9 cellular contexts compared by ENCODE assay signal in the genomic region with DNA sequence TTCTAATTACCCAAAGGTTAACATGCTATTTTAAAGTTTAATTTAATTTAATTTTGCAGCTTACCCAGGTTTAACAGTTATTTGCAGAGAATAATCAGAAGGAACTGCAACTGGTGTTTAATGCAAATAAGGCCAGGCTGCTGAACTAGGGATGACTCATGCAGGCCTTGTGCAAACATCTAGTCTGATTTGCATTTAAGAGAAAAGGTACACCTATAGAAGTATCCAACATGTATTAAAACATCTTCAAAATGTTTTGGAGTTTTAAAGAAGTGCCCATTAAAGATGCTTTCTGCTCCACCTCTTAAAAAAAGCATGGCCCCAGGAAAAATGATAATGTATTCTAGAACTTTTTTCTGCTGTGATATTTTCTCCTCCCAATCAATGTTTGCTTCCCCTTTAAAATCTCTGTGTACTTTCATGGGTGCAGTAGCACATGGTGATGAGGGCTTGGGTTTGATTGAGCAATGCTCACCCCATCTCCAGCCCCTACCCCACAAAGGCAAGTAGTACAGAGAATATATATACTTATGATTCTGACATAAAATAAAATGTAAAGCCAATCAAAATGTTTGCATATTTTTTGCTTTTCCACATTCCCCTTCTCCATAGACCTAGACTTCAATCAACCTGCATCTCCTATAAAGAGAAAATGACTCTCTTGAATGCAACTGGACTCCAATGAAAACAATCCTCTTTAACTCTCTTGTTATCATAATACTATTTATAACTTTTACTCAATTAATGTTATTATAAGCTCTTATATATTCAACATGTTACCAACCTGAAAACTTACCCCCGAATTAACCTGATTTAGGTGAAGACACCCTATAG. TPM values are rescaled to one million over a fixed set of nuclear protein-coding genes. Genes with fewer than 3 reads are reported as not detected.
DNase-seq lines count a peak whose midpoint lies in the region; ATAC-seq, FAIRE-seq and TF ChIP-seq lines count a peak whose summit lies in the region.
"Had no signal": no experiment of that assay in that cellular context is flagged by ENCODE, and none has a peak within 500 bp of the region (broad histone marks: within the 10 kb centered on the region; RNA-seq: fewer than 3 reads in every experiment).

No MANE protein-coding gene starts in this region.

- no peak for TF ChIP-seq RAD21 in H1 (IDR thresholded peaks at IDR 0.05 in 1 of 2, conservative IDR thresholded peaks at IDR 0.05 in 1 of 2; ENCODE audit: low read depth in 2 of 2, low read length in 2 of 2)

- 0 out of 7 replicates have a peak, but pooled peaks cover 0 to 2% (median under 1%) of the 10 kb centered on the region in 4 experiments for H3K4me1 ChIP-seq in H1 (replicated peaks in 1 of 4; ENCODE audit: control insufficient read depth in 3 of 4, insufficient read depth in 4 of 4, low read length in 3 of 4)

- no peak overlapping the region for H2AK5ac ChIP-seq in H1 (ENCODE audit: low read depth, low read length)

- peak overlapping the region in 1 of 2 experiments; percentile 22; a peak in 1 of 4 replicates for H3K4me2 ChIP-seq in H1 (ENCODE audit: insufficient read depth in 1 of 2, low read depth in 2 of 2, low read length in 2 of 2)

- TF ChIP-seq CTCF in H1 (IDR thresholded peaks at IDR 0.05; ENCODE audit: control extremely low read depth in 1 of 3, insufficient read depth in 1 of 3, low read depth in 1 of 3, low read length in 3 of 3) = no peak

- H4K8ac ChIP-seq in H1 (ENCODE audit: extremely low read depth, insufficient read depth, low read length) = no peak overlapping the region

- H3K18ac ChIP-seq in H1 (ENCODE audit: extremely low read depth, low read length) = no peak overlapping the region

- DNase-seq in NCI-H2081 treated with DMSO at 0.1 percent for 48 hours (lab: John Stamatoyannopoulos, UW) = peak; percentile 10
- no peak for DNase-seq in H1 (ENCODE audit: low read depth in 1 of 2, low spot score in 2 of 2)
- peak; percentile 9 for DNase-seq in urothelium cell line (ENCODE audit: low spot score)
- DNase-seq in dedifferentiated amniotic fluid mesenchymal stem cell (ENCODE audit: extremely low spot score) = no peak
- no peak for DNase-seq in stimulated activated CD4-positive, alpha-beta T cell treated with anti-CD3 and anti-CD28 coated beads, Interleukin-15, amount 100 ng/mL, for 24 hours
- DNase-seq in islet precursor cell = no peak

- no peak overlapping the region for H3K9ac ChIP-seq in H1 (replicated peaks in 1 of 4; ENCODE audit: extremely low read depth in 1 of 4, low read depth in 3 of 4, low read length in 3 of 4)

- no peak overlapping the region for H3K4ac ChIP-seq in H1 (replicated peaks; ENCODE audit: insufficient read length, low read depth, low read length)

- H2BK12ac ChIP-seq in H1 (ENCODE audit: low read depth, low read length) = no peak overlapping the region

- no peak overlapping the region for H2AFZ ChIP-seq in H1 (ENCODE audit: low read length)

- H2BK15ac ChIP-seq in H1 (ENCODE audit: low read length) = no peak overlapping the region

- CTCF ChIA-PET in H1 (lab: Charles Lee; ENCODE audit: partially characterized antibody) = interaction anchor here (0.6 to 1.5 kb wide), 5 partner anchors 12 to 916 kb away, joined by 3 to 5 read pairs (median 3); no protein-coding TSS in a partner anchor

- no peak for FAIRE-seq in H1 (lab: Jason Lieb, UNC)
- FAIRE-seq in urothelium cell line (lab: Jason Lieb, UNC) = no peak

- WGBS in H1 (ENCODE audit: extremely low coverage in 1 of 2, insufficient coverage in 1 of 2, insufficient read length in 1 of 2, insufficient replicate concordance in 2 of 2, low coverage in 1 of 2, low lambda C conversion rate in 2 of 2, missing lambda C conversion rate in 1 of 2), 2 experiments = 94% methylated on average over 1 of the region's 1 CpG; no CpG with 5 or more reads in 1 of the 2 experiments

- no peak overlapping the region for H4K5ac ChIP-seq in H1 (ENCODE audit: insufficient read length, low read depth, low read length)

- no peaks in the 10 kb centered on the region for H4K20me1 ChIP-seq in H1 (replicated peaks in 1 of 2; ENCODE audit: control insufficient read depth in 1 of 2, insufficient read depth in 2 of 2, low read length in 2 of 2)

- H3K9me3 ChIP-seq in H1 (ENCODE audit: insufficient read depth in 2 of 2, low read depth in 1 of 2, low read length in 1 of 2) = no peaks in the 10 kb centered on the region

- no peak overlapping the region for H3K27ac ChIP-seq in H1 (ENCODE audit: low read depth, low read length)

- H2BK120ac ChIP-seq in H1 (replicated peaks; ENCODE audit: low read depth, low read length) = no peak overlapping the region

- no peak for TF ChIP-seq POLR2A in H1 (IDR thresholded peaks at IDR 0.05; ENCODE audit: control extremely low read depth in 1 of 2, low read depth in 2 of 2, low read length in 2 of 2)

- H3K79me2 ChIP-seq in H1 (ENCODE audit: control insufficient read depth in 1 of 2, insufficient read depth in 2 of 2, low read length in 2 of 2) = no peaks in the 10 kb centered on the region

- ATAC-seq in GM18873 (IDR thresholded peaks at IDR 0.05; ENCODE audit: low FRiP score, unreplicated experiment) (peak; percentile 88), HG02870 (IDR thresholded peaks at IDR 0.05; ENCODE audit: unreplicated experiment) (peak; percentile 96)

- no peaks in the 10 kb centered on the region for H3K36me3 ChIP-seq in H1 (ENCODE audit: control insufficient read depth in 2 of 4, insufficient read depth in 4 of 4, low read length in 3 of 4)

- H3K4me3 ChIP-seq in H1 (ENCODE audit: extremely low read depth in 1 of 4, insufficient read depth in 2 of 4, low read depth in 3 of 4, low read length in 4 of 4) = no peak overlapping the region

- no peak overlapping the region for H4K91ac ChIP-seq in H1 (replicated peaks; ENCODE audit: insufficient read length, low read length)

- no peak overlapping the region for H3K14ac ChIP-seq in H1 (ENCODE audit: insufficient read length)

- no peak overlapping the region for H3K23ac ChIP-seq in H1 (ENCODE audit: insufficient read length)

- H3K23me2 ChIP-seq in H1 (ENCODE audit: low read depth, low read length) = no peaks in the 10 kb centered on the region

- no peak for TF ChIP-seq EP300 in H1 (IDR thresholded peaks at IDR 0.05; ENCODE audit: borderline replicate concordance in 1 of 2, low read depth in 2 of 2, low read length in 2 of 2)

- POLR2A ChIA-PET in H1 (lab: Charles Lee; ENCODE audit: partially characterized antibody) = no interaction called here

- no peaks in the 10 kb centered on the region for H3K79me1 ChIP-seq in H1 (ENCODE audit: low read depth, low read length)

- no peak overlapping the region for H3K56ac ChIP-seq in H1 (replicated peaks; ENCODE audit: insufficient read length, low read depth, low read length)

- no peaks in the 10 kb centered on the region for H3K27me3 ChIP-seq in H1 (replicated peaks in 1 of 4; ENCODE audit: control insufficient read depth in 3 of 4, extremely low read depth in 1 of 4, insufficient read depth in 3 of 4, low read length in 3 of 4)

- H2BK5ac ChIP-seq in H1 (ENCODE audit: low read depth, low read length) = no peak overlapping the region

- H2BK20ac ChIP-seq in H1 (ENCODE audit: low read length) = no peak overlapping the region

TF ChIP-seq in H1, 55 proteins besides CTCF, POLR2A, EP300 and RAD21:
- no peak for TF ChIP-seq HDAC6 (IDR thresholded peaks at IDR 0.05; ENCODE audit: low read depth, low read length)
- no peak for TF ChIP-seq BACH1 (IDR thresholded peaks at IDR 0.05; ENCODE audit: low read length)
- TF ChIP-seq JUND (IDR thresholded peaks at IDR 0.05; ENCODE audit: low read length) = peak; percentile 85

RNA-seq across cellular contexts. Expression of gene ATP8B1, which starts 54.1 kb away (rescaled TPM):
- 3.1 and 4.6 TPM in 2 replicates for total RNA-seq in H1 (2021; fragmentation: NEBNext Ultra II Directional; extraction: Animal tissue kit (Norgen Biotek cat#: 25700))
- 1.1 TPM in 2 replicates for polyA plus RNA-seq in H1 (2011; rRNA removed)
- 1.2 TPM for polyA plus RNA-seq in H1 (2011; cell fraction: cytosol; rRNA removed)
- polyA plus RNA-seq in H1 (2011; cell fraction: nucleus; rRNA removed) = 0.98 TPM
- polyA plus RNA-seq in H1 (2012, experiment 1 of 2) = 1.2 to 2.2 TPM (median 1.6 TPM) in 4 replicates
- polyA plus RNA-seq in H1 (2012, experiment 2 of 2) = 0.33 TPM
- 2.4 TPM for polyA plus RNA-seq in H1 (2013, experiment 1 of 2)
- 3.0 TPM for polyA plus RNA-seq in H1 (2013, experiment 2 of 2)
- polyA minus RNA-seq in H1 (2011; rRNA and poly(A)+ RNA removed) = 4.9 and 7.4 TPM in 2 replicates
- polyA minus RNA-seq in H1 (2011; cell fraction: cytosol; rRNA and poly(A)+ RNA removed) = 1.9 TPM
- 2.3 TPM for polyA minus RNA-seq in H1 (2011; cell fraction: nucleus; rRNA and poly(A)+ RNA removed)
- total RNA-seq: T-helper 1 cell treated with Interleukin-12 subunit alpha and Interleukin-12 subunit beta and Interleukin-4 antibody, amounts not matched to agents 30 ng/mL and 1 ng/mL, for 36 hours had no signal

Comparison
In these comparisons a context has a peak if more than half of its experiments do, and no peak if none do; other contexts are left out.
1. DNase-seq: peak in NCI-H2081 treated with DMSO at 0.1 percent for 48 hours (single experiment) and urothelium cell line (single experiment); none in H1 (0 of 2), dedifferentiated amniotic fluid mesenchymal stem cell (single experiment), stimulated activated CD4-positive, alpha-beta T cell treated with anti-CD3 and anti-CD28 coated beads, Interleukin-15, amount 100 ng/mL, for 24 hours (single experiment) and islet precursor cell (single experiment).